1 cellular context compared by ENCODE assay signal in genomic region chr1:77219166-77219887, GRCh38.
TF ChIP-seq lines count a peak whose summit lies in the region.

Gene PIGK (minus strand): TSS chr1:77219430. CDS start chr1:77219402, 28 bp downstream.

TF ChIP-seq in K562, 482 proteins besides CTCF, POLR2A, EP300 and RAD21 (continued from another document and continues in another):
- TF ChIP-seq, protein P1, sequence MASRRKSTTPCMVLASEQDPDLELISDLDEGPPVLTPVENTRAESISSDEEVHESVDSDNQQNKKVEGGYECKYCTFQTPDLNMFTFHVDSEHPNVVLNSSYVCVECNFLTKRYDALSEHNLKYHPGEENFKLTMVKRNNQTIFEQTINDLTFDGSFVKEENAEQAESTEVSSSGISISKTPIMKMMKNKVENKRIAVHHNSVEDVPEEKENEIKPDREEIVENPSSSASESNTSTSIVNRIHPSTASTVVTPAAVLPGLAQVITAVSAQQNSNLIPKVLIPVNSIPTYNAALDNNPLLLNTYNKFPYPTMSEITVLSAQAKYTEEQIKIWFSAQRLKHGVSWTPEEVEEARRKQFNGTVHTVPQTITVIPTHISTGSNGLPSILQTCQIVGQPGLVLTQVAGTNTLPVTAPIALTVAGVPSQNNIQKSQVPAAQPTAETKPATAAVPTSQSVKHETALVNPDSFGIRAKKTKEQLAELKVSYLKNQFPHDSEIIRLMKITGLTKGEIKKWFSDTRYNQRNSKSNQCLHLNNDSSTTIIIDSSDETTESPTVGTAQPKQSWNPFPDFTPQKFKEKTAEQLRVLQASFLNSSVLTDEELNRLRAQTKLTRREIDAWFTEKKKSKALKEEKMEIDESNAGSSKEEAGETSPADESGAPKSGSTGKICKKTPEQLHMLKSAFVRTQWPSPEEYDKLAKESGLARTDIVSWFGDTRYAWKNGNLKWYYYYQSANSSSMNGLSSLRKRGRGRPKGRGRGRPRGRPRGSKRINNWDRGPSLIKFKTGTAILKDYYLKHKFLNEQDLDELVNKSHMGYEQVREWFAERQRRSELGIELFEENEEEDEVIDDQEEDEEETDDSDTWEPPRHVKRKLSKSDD (conservative IDR thresholded peaks at IDR 0.05; ENCODE audit: low read length): no peak
- TF ChIP-seq, protein P2, sequence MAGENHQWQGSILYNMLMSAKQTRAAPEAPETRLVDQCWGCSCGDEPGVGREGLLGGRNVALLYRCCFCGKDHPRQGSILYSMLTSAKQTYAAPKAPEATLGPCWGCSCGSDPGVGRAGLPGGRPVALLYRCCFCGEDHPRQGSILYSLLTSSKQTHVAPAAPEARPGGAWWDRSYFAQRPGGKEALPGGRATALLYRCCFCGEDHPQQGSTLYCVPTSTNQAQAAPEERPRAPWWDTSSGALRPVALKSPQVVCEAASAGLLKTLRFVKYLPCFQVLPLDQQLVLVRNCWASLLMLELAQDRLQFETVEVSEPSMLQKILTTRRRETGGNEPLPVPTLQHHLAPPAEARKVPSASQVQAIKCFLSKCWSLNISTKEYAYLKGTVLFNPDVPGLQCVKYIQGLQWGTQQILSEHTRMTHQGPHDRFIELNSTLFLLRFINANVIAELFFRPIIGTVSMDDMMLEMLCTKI (IDR thresholded peaks at IDR 0.05; ENCODE audit: partially characterized antibody): no peak
- TF ChIP-seq ZNF224 (CRISPR knock-in tag; IDR thresholded peaks at IDR 0.05) (no peak), ZNF699 (CRISPR knock-in tag; IDR thresholded peaks at IDR 0.05; ENCODE audit: insufficient replicate concordance) (no peak), TOE1 (IDR thresholded peaks at IDR 0.05; ENCODE audit: borderline replicate concordance) (no peak), TOE1 (CRISPR knock-in tag; IDR thresholded peaks at IDR 0.05; ENCODE audit: borderline replicate concordance, low read depth) (no peak), SNRNP70 (optimal IDR thresholded peaks at IDR 0.05; ENCODE audit: low read depth, low read length) (no peak), ZNF586 (CRISPR knock-in tag; conservative IDR thresholded peaks at IDR 0.05) (no peak), CREB5 (CRISPR knock-in tag; IDR thresholded peaks at IDR 0.05) (no peak), TEAD4 (IDR thresholded peaks at IDR 0.05; ENCODE audit: low read length) (no peak), TEAD4 (CRISPR knock-in tag; IDR thresholded peaks at IDR 0.05; ENCODE audit: borderline replicate concordance) (no peak), HNRNPK (IDR thresholded peaks at IDR 0.05; ENCODE audit: low read depth, low read length, poor library complexity, severe bottlenecking) (no peak), TAF9B (IDR thresholded peaks at IDR 0.05; ENCODE audit: partially characterized antibody) (peak; percentile 84), ZNF444 (CRISPR knock-in tag; IDR thresholded peaks at IDR 0.05) (no peak), THRAP3 (IDR thresholded peaks at IDR 0.05; ENCODE audit: borderline replicate concordance) (no peak), SRSF7 (optimal IDR thresholded peaks at IDR 0.05; ENCODE audit: low read depth, low read length) (no peak), ESRRA (IDR thresholded peaks at IDR 0.05; ENCODE audit: borderline replicate concordance, low read depth) (peak; percentile 86; the same call in 1 of the 2 replicates), RBM15 (IDR thresholded peaks at IDR 0.05; ENCODE audit: insufficient read depth, low read length) (no peak), ZFP36 (IDR thresholded peaks at IDR 0.05; ENCODE audit: low read depth, low read length, partially characterized antibody) (peak; percentile 7), MTA2 (IDR thresholded peaks at IDR 0.05; ENCODE audit: low read depth) (no peak), ELF1 (tag; IDR thresholded peaks at IDR 0.05) (no peak), POLR3G (IDR thresholded peaks at IDR 0.05; ENCODE audit: extremely low read depth, insufficient read length, insufficient replicate concordance) (no peak), ZBTB9 (CRISPR knock-in tag; IDR thresholded peaks at IDR 0.05) (no peak), ILK (tag; IDR thresholded peaks at IDR 0.05; ENCODE audit: borderline replicate concordance, low read depth) (no peak), RB1 (IDR thresholded peaks at IDR 0.05; ENCODE audit: low read depth) (0 out of 2 replicates have a peak, but pooled peaks have one; percentile 55), ATF7 (IDR thresholded peaks at IDR 0.05) (peak; percentile 55; the same call in 1 of the 2 replicates), ZNF217 (CRISPR knock-in tag; IDR thresholded peaks at IDR 0.05) (no peak), RAD51 (IDR thresholded peaks at IDR 0.05; ENCODE audit: borderline replicate concordance, low read depth) (no peak), ZNF77 (CRISPR knock-in tag; IDR thresholded peaks at IDR 0.05) (no peak), FIP1L1 (IDR thresholded peaks at IDR 0.05; ENCODE audit: low read depth, low read length, poor library complexity, severe bottlenecking) (no peak), TFAM (CRISPR knock-in tag; conservative IDR thresholded peaks at IDR 0.05) (no peak), MAZ (CRISPR knock-in tag; conservative IDR thresholded peaks at IDR 0.05 in 1 of 2, IDR thresholded peaks at IDR 0.05 in 1 of 2) (peak in 1 of 2 experiments; percentile 77; a peak in 3 of 4 replicates), DIDO1 (tag; IDR thresholded peaks at IDR 0.05; ENCODE audit: low read depth) (no peak), ETV5 (CRISPR knock-in tag; IDR thresholded peaks at IDR 0.05; ENCODE audit: low read depth) (0 out of 2 replicates have a peak, but pooled peaks have one; percentile 40), MTA3 (IDR thresholded peaks at IDR 0.05; ENCODE audit: borderline replicate concordance) (peak; percentile 23; the same call in 1 of the 2 replicates), KLF16 (IDR thresholded peaks at IDR 0.05) (no peak), ZNF253 (CRISPR knock-in tag; conservative IDR thresholded peaks at IDR 0.05) (no peak)
- TF ChIP-seq, protein P3, sequence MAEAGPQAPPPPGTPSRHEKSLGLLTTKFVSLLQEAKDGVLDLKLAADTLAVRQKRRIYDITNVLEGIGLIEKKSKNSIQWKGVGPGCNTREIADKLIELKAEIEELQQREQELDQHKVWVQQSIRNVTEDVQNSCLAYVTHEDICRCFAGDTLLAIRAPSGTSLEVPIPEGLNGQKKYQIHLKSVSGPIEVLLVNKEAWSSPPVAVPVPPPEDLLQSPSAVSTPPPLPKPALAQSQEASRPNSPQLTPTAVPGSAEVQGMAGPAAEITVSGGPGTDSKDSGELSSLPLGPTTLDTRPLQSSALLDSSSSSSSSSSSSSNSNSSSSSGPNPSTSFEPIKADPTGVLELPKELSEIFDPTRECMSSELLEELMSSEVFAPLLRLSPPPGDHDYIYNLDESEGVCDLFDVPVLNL (CRISPR knock-in tag; IDR thresholded peaks at IDR 0.05; ENCODE audit: low read depth): no peak
- TF ChIP-seq, protein P4, sequence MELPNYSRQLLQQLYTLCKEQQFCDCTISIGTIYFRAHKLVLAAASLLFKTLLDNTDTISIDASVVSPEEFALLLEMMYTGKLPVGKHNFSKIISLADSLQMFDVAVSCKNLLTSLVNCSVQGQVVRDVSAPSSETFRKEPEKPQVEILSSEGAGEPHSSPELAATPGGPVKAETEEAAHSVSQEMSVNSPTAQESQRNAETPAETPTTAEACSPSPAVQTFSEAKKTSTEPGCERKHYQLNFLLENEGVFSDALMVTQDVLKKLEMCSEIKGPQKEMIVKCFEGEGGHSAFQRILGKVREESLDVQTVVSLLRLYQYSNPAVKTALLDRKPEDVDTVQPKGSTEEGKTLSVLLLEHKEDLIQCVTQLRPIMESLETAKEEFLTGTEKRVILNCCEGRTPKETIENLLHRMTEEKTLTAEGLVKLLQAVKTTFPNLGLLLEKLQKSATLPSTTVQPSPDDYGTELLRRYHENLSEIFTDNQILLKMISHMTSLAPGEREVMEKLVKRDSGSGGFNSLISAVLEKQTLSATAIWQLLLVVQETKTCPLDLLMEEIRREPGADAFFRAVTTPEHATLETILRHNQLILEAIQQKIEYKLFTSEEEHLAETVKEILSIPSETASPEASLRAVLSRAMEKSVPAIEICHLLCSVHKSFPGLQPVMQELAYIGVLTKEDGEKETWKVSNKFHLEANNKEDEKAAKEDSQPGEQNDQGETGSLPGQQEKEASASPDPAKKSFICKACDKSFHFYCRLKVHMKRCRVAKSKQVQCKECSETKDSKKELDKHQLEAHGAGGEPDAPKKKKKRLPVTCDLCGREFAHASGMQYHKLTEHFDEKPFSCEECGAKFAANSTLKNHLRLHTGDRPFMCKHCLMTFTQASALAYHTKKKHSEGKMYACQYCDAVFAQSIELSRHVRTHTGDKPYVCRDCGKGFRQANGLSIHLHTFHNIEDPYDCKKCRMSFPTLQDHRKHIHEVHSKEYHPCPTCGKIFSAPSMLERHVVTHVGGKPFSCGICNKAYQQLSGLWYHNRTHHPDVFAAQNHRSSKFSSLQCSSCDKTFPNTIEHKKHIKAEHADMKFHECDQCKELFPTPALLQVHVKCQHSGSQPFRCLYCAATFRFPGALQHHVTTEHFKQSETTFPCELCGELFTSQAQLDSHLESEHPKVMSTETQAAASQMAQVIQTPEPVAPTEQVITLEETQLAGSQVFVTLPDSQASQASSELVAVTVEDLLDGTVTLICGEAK (IDR thresholded peaks at IDR 0.05): peak; percentile 61
- TF ChIP-seq, protein P4 (CRISPR knock-in tag; IDR thresholded peaks at IDR 0.05): no peak
- TF ChIP-seq, protein P5, sequence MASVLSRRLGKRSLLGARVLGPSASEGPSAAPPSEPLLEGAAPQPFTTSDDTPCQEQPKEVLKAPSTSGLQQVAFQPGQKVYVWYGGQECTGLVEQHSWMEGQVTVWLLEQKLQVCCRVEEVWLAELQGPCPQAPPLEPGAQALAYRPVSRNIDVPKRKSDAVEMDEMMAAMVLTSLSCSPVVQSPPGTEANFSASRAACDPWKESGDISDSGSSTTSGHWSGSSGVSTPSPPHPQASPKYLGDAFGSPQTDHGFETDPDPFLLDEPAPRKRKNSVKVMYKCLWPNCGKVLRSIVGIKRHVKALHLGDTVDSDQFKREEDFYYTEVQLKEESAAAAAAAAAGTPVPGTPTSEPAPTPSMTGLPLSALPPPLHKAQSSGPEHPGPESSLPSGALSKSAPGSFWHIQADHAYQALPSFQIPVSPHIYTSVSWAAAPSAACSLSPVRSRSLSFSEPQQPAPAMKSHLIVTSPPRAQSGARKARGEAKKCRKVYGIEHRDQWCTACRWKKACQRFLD (CRISPR knock-in tag; IDR thresholded peaks at IDR 0.05): peak; percentile 80; the same call in 1 of the 2 replicates
- TF ChIP-seq, protein P6, sequence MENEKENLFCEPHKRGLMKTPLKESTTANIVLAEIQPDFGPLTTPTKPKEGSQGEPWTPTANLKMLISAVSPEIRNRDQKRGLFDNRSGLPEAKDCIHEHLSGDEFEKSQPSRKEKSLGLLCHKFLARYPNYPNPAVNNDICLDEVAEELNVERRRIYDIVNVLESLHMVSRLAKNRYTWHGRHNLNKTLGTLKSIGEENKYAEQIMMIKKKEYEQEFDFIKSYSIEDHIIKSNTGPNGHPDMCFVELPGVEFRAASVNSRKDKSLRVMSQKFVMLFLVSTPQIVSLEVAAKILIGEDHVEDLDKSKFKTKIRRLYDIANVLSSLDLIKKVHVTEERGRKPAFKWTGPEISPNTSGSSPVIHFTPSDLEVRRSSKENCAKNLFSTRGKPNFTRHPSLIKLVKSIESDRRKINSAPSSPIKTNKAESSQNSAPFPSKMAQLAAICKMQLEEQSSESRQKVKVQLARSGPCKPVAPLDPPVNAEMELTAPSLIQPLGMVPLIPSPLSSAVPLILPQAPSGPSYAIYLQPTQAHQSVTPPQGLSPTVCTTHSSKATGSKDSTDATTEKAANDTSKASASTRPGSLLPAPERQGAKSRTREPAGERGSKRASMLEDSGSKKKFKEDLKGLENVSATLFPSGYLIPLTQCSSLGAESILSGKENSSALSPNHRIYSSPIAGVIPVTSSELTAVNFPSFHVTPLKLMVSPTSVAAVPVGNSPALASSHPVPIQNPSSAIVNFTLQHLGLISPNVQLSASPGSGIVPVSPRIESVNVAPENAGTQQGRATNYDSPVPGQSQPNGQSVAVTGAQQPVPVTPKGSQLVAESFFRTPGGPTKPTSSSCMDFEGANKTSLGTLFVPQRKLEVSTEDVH (IDR thresholded peaks at IDR 0.05; ENCODE audit: low read depth, partially characterized antibody): no peak
